In genomic region chr2:142865924-142866323, GRCh38 we compare ENCODE assay signal across 8 cellular contexts. TPM values are rescaled to one million over a fixed set of nuclear protein-coding genes. Genes with fewer than 3 reads are reported as not detected.
DNase-seq lines count a peak whose midpoint lies in the region; ATAC-seq, FAIRE-seq and TF ChIP-seq lines count a peak whose summit lies in the region.

No MANE protein-coding gene starts in this region.

- no peak overlapping the region for H2AK5ac ChIP-seq in H1 (ENCODE audit: low read depth, low read length)

- H3K18ac ChIP-seq in H1 (ENCODE audit: extremely low read depth, low read length) = no peak overlapping the region

- H3K79me2 ChIP-seq in H1 (ENCODE audit: control insufficient read depth in 1 of 2, insufficient read depth in 2 of 2, low read length in 2 of 2) = no peaks in the 10 kb centered on the region

- no peak for TF ChIP-seq POLR2A in H1 (IDR thresholded peaks at IDR 0.05; ENCODE audit: control extremely low read depth in 1 of 2, low read depth in 2 of 2, low read length in 2 of 2)

- H4K8ac ChIP-seq in H1 (ENCODE audit: extremely low read depth, insufficient read depth, low read length) = no peak overlapping the region

- H2BK5ac ChIP-seq in H1 (ENCODE audit: low read depth, low read length) = no peak overlapping the region

- H4K91ac ChIP-seq in H1 (replicated peaks; ENCODE audit: insufficient read length, low read length) = no peak overlapping the region

- H3K23me2 ChIP-seq in H1 (ENCODE audit: low read depth, low read length) = no peaks in the 10 kb centered on the region

- peaks cover 0 to 71% (median 8%) of the 10 kb centered on the region in 10 experiments; a peak in 14 of 20 replicates for H3K4me1 ChIP-seq in BLaER1 treated with 17β-estradiol and CSF1 and Interleukin-3, amounts not matched to agents 10 nM and 100 nM
- no peaks in the 10 kb centered on the region for H3K4me1 ChIP-seq in H1 (replicated peaks in 1 of 4; ENCODE audit: control insufficient read depth in 3 of 4, insufficient read depth in 4 of 4, low read length in 3 of 4)

- H3K9me3 ChIP-seq in BLaER1 treated with 17β-estradiol and CSF1 and Interleukin-3, amounts not matched to agents 10 nM and 100 nM (replicated peaks in 1 of 11) = peaks cover 0 to 7% (median 0%) of the 10 kb centered on the region in 11 experiments; a peak in 2 of 22 replicates
- H3K9me3 ChIP-seq in H1 (ENCODE audit: insufficient read depth in 2 of 2, low read depth in 1 of 2, low read length in 1 of 2) = no peaks in the 10 kb centered on the region

- H4K5ac ChIP-seq in H1 (ENCODE audit: insufficient read length, low read depth, low read length) = no peak overlapping the region

- 81% methylated on average over 1 of the region's 1 CpG; no CpG with 5 or more reads in 1 of the 2 experiments for WGBS in H1 (ENCODE audit: extremely low coverage in 1 of 2, insufficient coverage in 1 of 2, insufficient read length in 1 of 2, insufficient replicate concordance in 2 of 2, low coverage in 1 of 2, low lambda C conversion rate in 2 of 2, missing lambda C conversion rate in 1 of 2), 2 experiments

- H3K79me1 ChIP-seq in H1 (ENCODE audit: low read depth, low read length) = no peaks in the 10 kb centered on the region

- peak overlapping the region; percentile 33 to 97 (median 53); a peak in 21 of 22 replicates for H3K4me2 ChIP-seq in BLaER1 treated with 17β-estradiol and CSF1 and Interleukin-3, amounts not matched to agents 10 nM and 100 nM
- no peak overlapping the region for H3K4me2 ChIP-seq in H1 (ENCODE audit: insufficient read depth in 1 of 2, low read depth in 2 of 2, low read length in 2 of 2)

- no peak overlapping the region for H3K23ac ChIP-seq in H1 (ENCODE audit: insufficient read length)

- no peak overlapping the region for H2BK12ac ChIP-seq in H1 (ENCODE audit: low read depth, low read length)

- no peak for TF ChIP-seq RAD21 in H1 (IDR thresholded peaks at IDR 0.05 in 1 of 2, conservative IDR thresholded peaks at IDR 0.05 in 1 of 2; ENCODE audit: low read depth in 2 of 2, low read length in 2 of 2)

- H2BK120ac ChIP-seq in H1 (replicated peaks; ENCODE audit: low read depth, low read length) = no peak overlapping the region

- no peak for TF ChIP-seq CTCF in GM20000 (IDR thresholded peaks at IDR 0.05; ENCODE audit: extremely low read depth, missing control alignments)
- no peak for TF ChIP-seq CTCF in H1 (IDR thresholded peaks at IDR 0.05; ENCODE audit: control extremely low read depth in 1 of 3, insufficient read depth in 1 of 3, low read depth in 1 of 3, low read length in 3 of 3)

- no peak overlapping the region for H2BK20ac ChIP-seq in H1 (ENCODE audit: low read length)

- no peak overlapping the region for H3K56ac ChIP-seq in H1 (replicated peaks; ENCODE audit: insufficient read length, low read depth, low read length)

- POLR2A ChIA-PET in H1 (lab: Charles Lee; ENCODE audit: partially characterized antibody) = interaction anchor here (0.7 kb wide), 1 partner anchor 108 kb away, joined by 3 read pairs; no protein-coding TSS in a partner anchor

- CTCF ChIA-PET in H1 (lab: Charles Lee; ENCODE audit: partially characterized antibody) = interaction anchor here (0.7 kb wide), 1 partner anchor 39 kb away, joined by 5 read pairs; no protein-coding TSS in a partner anchor

- H2AFZ ChIP-seq in H1 (ENCODE audit: low read length) = peak overlapping the region; percentile 32; the same call in 1 of the 2 replicates

- peak; percentile 63 for DNase-seq in GM20000 (ENCODE audit: low spot score)
- no peak for DNase-seq in H1 (ENCODE audit: low read depth in 1 of 2, low spot score in 2 of 2)
- no peak for DNase-seq in islet precursor cell
- DNase-seq in NCI-H774 (lab: John Stamatoyannopoulos, UW) = no peak
- DNase-seq in posterior cingulate gyrus = no peak
- no peak for DNase-seq in C1 segment of cervical spinal cord (lab: John Stamatoyannopoulos, UW)

- H3K14ac ChIP-seq in H1 (ENCODE audit: insufficient read length) = no peak overlapping the region

- H3K36me3 ChIP-seq in BLaER1 treated with 17β-estradiol and CSF1 and Interleukin-3, amounts not matched to agents 10 nM and 100 nM = no peaks in the 10 kb centered on the region
- H3K36me3 ChIP-seq in H1 (ENCODE audit: control insufficient read depth in 2 of 4, insufficient read depth in 4 of 4, low read length in 3 of 4) = no peaks in the 10 kb centered on the region

- no peaks in the 10 kb centered on the region for H4K20me1 ChIP-seq in BLaER1 treated with 17β-estradiol and CSF1 and Interleukin-3, amounts not matched to agents 10 nM and 100 nM
- no peaks in the 10 kb centered on the region for H4K20me1 ChIP-seq in H1 (replicated peaks in 1 of 2; ENCODE audit: control insufficient read depth in 1 of 2, insufficient read depth in 2 of 2, low read length in 2 of 2)

- H3K4me3 ChIP-seq in BLaER1 treated with 17β-estradiol and CSF1 and Interleukin-3, amounts not matched to agents 10 nM and 100 nM = peak overlapping the region in 2 of 10 experiments; percentile 38 to 44; a peak in 4 of 20 replicates
- no peak overlapping the region for H3K4me3 ChIP-seq in H1 (ENCODE audit: extremely low read depth in 1 of 4, insufficient read depth in 2 of 4, low read depth in 3 of 4, low read length in 4 of 4)

- TF ChIP-seq EP300 in H1 (IDR thresholded peaks at IDR 0.05; ENCODE audit: borderline replicate concordance in 1 of 2, low read depth in 2 of 2, low read length in 2 of 2) = no peak

- no peak overlapping the region for H2BK15ac ChIP-seq in H1 (ENCODE audit: low read length)

- no peak overlapping the region for H3K4ac ChIP-seq in H1 (replicated peaks; ENCODE audit: insufficient read length, low read depth, low read length)

- H3K27me3 ChIP-seq in BLaER1 treated with 17β-estradiol and CSF1 and Interleukin-3, amounts not matched to agents 10 nM and 100 nM = no peaks in the 10 kb centered on the region
- H3K27me3 ChIP-seq in H1 (replicated peaks in 1 of 4; ENCODE audit: control insufficient read depth in 3 of 4, extremely low read depth in 1 of 4, insufficient read depth in 3 of 4, low read length in 3 of 4) = no peaks in the 10 kb centered on the region

- FAIRE-seq in H1 (lab: Jason Lieb, UNC) = no peak

- intact Hi-C loops in posterior cingulate gyrus (cut with DNase I) = no loop called here

- peak overlapping the region in 7 of 11 experiments; percentile 9 to 78 (median 22); a peak in 10 of 22 replicates for H3K9ac ChIP-seq in BLaER1 treated with 17β-estradiol and CSF1 and Interleukin-3, amounts not matched to agents 10 nM and 100 nM
- no peak overlapping the region for H3K9ac ChIP-seq in H1 (replicated peaks in 1 of 4; ENCODE audit: extremely low read depth in 1 of 4, low read depth in 3 of 4, low read length in 3 of 4)

- ATAC-seq in HG03457 (IDR thresholded peaks at IDR 0.05; ENCODE audit: unreplicated experiment) = peak; percentile 96

- H3K27ac ChIP-seq in BLaER1 treated with 17β-estradiol and CSF1 and Interleukin-3, amounts not matched to agents 10 nM and 100 nM = peak overlapping the region in 7 of 11 experiments; percentile 3 to 84 (median 47); a peak in 11 of 22 replicates
- no peak overlapping the region for H3K27ac ChIP-seq in H1 (ENCODE audit: low read depth, low read length)

TF ChIP-seq in H1, 55 proteins besides CTCF, POLR2A, EP300 and RAD21 (continues in another document):
- TF ChIP-seq CTBP2 (IDR thresholded peaks at IDR 0.05; ENCODE audit: borderline replicate concordance, insufficient read depth, insufficient read length, low read length) (no peak), CHD1 (IDR thresholded peaks at IDR 0.05; ENCODE audit: low read depth, low read length) (no peak), SP4 (IDR thresholded peaks at IDR 0.05; ENCODE audit: low read length) (no peak), CBX8 (IDR thresholded peaks at IDR 0.05; ENCODE audit: borderline replicate concordance, low read depth, low read length) (no peak), SP1 (IDR thresholded peaks at IDR 0.05; ENCODE audit: low read depth, low read length) (no peak), JUND (IDR thresholded peaks at IDR 0.05; ENCODE audit: low read length) (no peak), CREB1 (IDR thresholded peaks at IDR 0.05) (no peak), RFX5 (IDR thresholded peaks at IDR 0.05; ENCODE audit: borderline replicate concordance, low read depth, low read length) (no peak), SUZ12 (IDR thresholded peaks at IDR 0.05; ENCODE audit: low read length) (no peak), CHD2 (IDR thresholded peaks at IDR 0.05; ENCODE audit: low read length) (no peak), PHF8 (conservative IDR thresholded peaks at IDR 0.05; ENCODE audit: low read depth, low read length) (no peak), RXRA (IDR thresholded peaks at IDR 0.05; ENCODE audit: insufficient read depth, low read depth, low read length) (no peak), MAFK (IDR thresholded peaks at IDR 0.05; ENCODE audit: low read depth, low read length) (no peak), KDM1A (IDR thresholded peaks at IDR 0.05; ENCODE audit: borderline replicate concordance, low read length) (no peak), NANOG (IDR thresholded peaks at IDR 0.05; ENCODE audit: insufficient read depth, low read depth, low read length, poor library complexity, severe bottlenecking) (no peak), ATF2 (IDR thresholded peaks at IDR 0.05; ENCODE audit: low read length) (no peak), JUN (IDR thresholded peaks at IDR 0.05; ENCODE audit: low read depth, low read length) (no peak), ZNF274 (IDR thresholded peaks at IDR 0.05; ENCODE audit: borderline replicate concordance, extremely low read depth, low read length) (no peak)

RNA-seq across cellular contexts. Expression of gene KYNU, which starts 11.5 kb away (rescaled TPM):
- 0.13 TPM in 2 replicates for total RNA-seq in H1 (2021; fragmentation: NEBNext Ultra II Directional; extraction: Animal tissue kit (Norgen Biotek cat#: 25700))
- 0.06 and 0.09 TPM in 2 replicates for polyA plus RNA-seq in H1 (2011; rRNA removed)
- 0.10 TPM for polyA plus RNA-seq in H1 (2011; cell fraction: cytosol; rRNA removed)
- not detected for polyA plus RNA-seq in H1 (2011; cell fraction: nucleus; rRNA removed)
- 0.10 to 0.15 TPM in 2 of 4 replicates, not detected in the others for polyA plus RNA-seq in H1 (2012, experiment 1 of 2)
- polyA plus RNA-seq in H1 (2012, experiment 2 of 2) = not detected
- polyA plus RNA-seq in H1 (2013, experiment 1 of 2) = 0.10 TPM
- polyA plus RNA-seq in H1 (2013, experiment 2 of 2) = 0.18 TPM
- 0.15 TPM in 1 of 2 replicates, not detected in the other for polyA minus RNA-seq in H1 (2011; rRNA and poly(A)+ RNA removed)
- 4.0 TPM for polyA minus RNA-seq in H1 (2011; cell fraction: cytosol; rRNA and poly(A)+ RNA removed)
- 3.8 TPM for polyA minus RNA-seq in H1 (2011; cell fraction: nucleus; rRNA and poly(A)+ RNA removed)

Comparison
In these comparisons a context has a peak if more than half of its experiments do, and no peak if none do; other contexts are left out.
1. H3K4me2 ChIP-seq: peak in BLaER1 treated with 17β-estradiol and CSF1 and Interleukin-3, amounts not matched to agents 10 nM and 100 nM (11 of 11); none in H1 (0 of 2).
2. H3K9ac ChIP-seq: peak in BLaER1 treated with 17β-estradiol and CSF1 and Interleukin-3, amounts not matched to agents 10 nM and 100 nM (7 of 11); none in H1 (0 of 4).